In the genomic region with DNA sequence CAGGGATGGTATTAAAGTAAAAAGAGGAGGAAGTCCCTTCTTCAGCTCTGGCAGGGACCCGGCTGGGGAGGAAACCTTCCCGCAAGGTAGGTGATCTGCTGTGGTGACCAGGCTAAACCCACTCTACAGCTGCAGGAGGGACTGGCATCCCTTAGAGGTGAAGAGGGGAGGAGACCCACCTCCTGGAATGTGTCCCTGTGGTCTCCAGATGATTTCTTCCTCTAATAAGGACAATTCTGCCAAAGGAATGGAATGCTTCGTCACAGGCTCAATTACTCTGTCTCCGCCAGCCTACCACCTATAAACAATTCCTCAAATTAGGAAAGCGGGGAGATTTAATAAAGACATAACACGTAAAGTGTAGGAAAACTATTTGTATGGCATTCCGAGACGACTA, we compare ENCODE assay signal across 8 cellular contexts. TPM values are rescaled to one million over a fixed set of nuclear protein-coding genes. Genes with fewer than 3 reads are reported as not detected.
A peak's percentile ranks its signal among the peaks of the same experiment; 100 is the strongest.
DNase-seq lines count a peak whose midpoint lies in the region; ATAC-seq and TF ChIP-seq lines count a peak whose summit lies in the region.

No MANE protein-coding gene starts in this region.

- no peak for TF ChIP-seq POLR2A in spleen (IDR thresholded peaks at IDR 0.05)

- H3K4me3 Mint-ChIP-seq in activated naive CD4-positive, alpha-beta T cell treated with anti-CD3 and anti-CD28 coated beads for 36 hours = peak overlapping the region; percentile 81
- H3K4me3 Mint-ChIP-seq in activated naive CD8-positive, alpha-beta T cell = peak overlapping the region; percentile 90

- H3K4me3 ChIP-seq in iPS-15b (ENCODE audit: low read depth, low read length) (peak overlapping the region; percentile 73), spleen (peak overlapping the region; percentile 23 to 92 (median 71))

- H3K27me3 Mint-ChIP-seq in activated naive CD4-positive, alpha-beta T cell treated with anti-CD3 and anti-CD28 coated beads for 36 hours (ENCODE audit: low read depth) = no peaks in the 10 kb centered on the region
- H3K27me3 Mint-ChIP-seq in activated naive CD8-positive, alpha-beta T cell = no peaks in the 10 kb centered on the region

- no peak overlapping the region for H3K9ac ChIP-seq in iPS-15b (ENCODE audit: low read depth, low read length)

- peaks cover 33% of the 10 kb centered on the region for H3K4me1 Mint-ChIP-seq in activated naive CD4-positive, alpha-beta T cell treated with anti-CD3 and anti-CD28 coated beads for 36 hours (ENCODE audit: low read depth)
- peaks cover 43% of the 10 kb centered on the region for H3K4me1 Mint-ChIP-seq in activated naive CD8-positive, alpha-beta T cell (ENCODE audit: low read depth)

- no peak for TF ChIP-seq CTCF in spleen (IDR thresholded peaks at IDR 0.05 in 8 of 11, conservative IDR thresholded peaks at IDR 0.05 in 3 of 11)

- H3K36me3 Mint-ChIP-seq in activated naive CD4-positive, alpha-beta T cell treated with anti-CD3 and anti-CD28 coated beads for 36 hours (ENCODE audit: low read depth) = peaks cover 4% of the 10 kb centered on the region
- H3K36me3 Mint-ChIP-seq in activated naive CD8-positive, alpha-beta T cell = no peaks in the 10 kb centered on the region

- no peaks in the 10 kb centered on the region for H3K36me3 ChIP-seq in iPS-15b (ENCODE audit: control insufficient read depth, insufficient read depth, low read length)
- no peaks in the 10 kb centered on the region for H3K36me3 ChIP-seq in spleen

- peak overlapping the region in 7 of 8 donors; percentile 92 to 96 (median 95) for H3K27ac ChIP-seq in spleen

- no peaks in the 10 kb centered on the region for H3K9me3 Mint-ChIP-seq in activated naive CD4-positive, alpha-beta T cell treated with anti-CD3 and anti-CD28 coated beads for 36 hours
- H3K9me3 Mint-ChIP-seq in activated naive CD8-positive, alpha-beta T cell (ENCODE audit: low read depth) = no peaks in the 10 kb centered on the region

- H3K4me1 ChIP-seq in iPS-15b (ENCODE audit: control insufficient read depth, insufficient read depth, low read length) = peaks cover 7% of the 10 kb centered on the region
- H3K4me1 ChIP-seq in spleen = peaks cover 23 to 45% (median 36%) of the 10 kb centered on the region in 6 donors

- CTCF ChIA-PET in activated naive CD4-positive, alpha-beta T cell treated with anti-CD3 and anti-CD28 coated beads for 36 hours (lab: Charles Lee) = interaction anchor here (0.6 to 2.2 kb wide), 27 partner anchors 15 to 1284 kb away, joined by 3 to 17 read pairs (median 4); partner anchors contain the start of genes N4BP2L1 and N4BP2L2

- intact Hi-C loops in activated naive CD4-positive, alpha-beta T cell treated with anti-CD3 and anti-CD28 coated beads for 36 hours (cut with micrococcal nuclease) = loop anchor here (1.0 to 10.0 kb wide), 13 partner anchors 47 to 1229 kb away; partner anchors contain the start of genes BRCA2, N4BP2L1, N4BP2L2 and RFC3
- intact Hi-C loops in spleen (cut with DNase I; ENCODE audit: low total_unique reads) = loop anchor here (5.0 kb wide), 1 partner anchor 52 kb away; no protein-coding TSS in a partner anchor

- no peak for ATAC-seq in HG02970 (IDR thresholded peaks at IDR 0.05; ENCODE audit: low FRiP score, unreplicated experiment)

- H3K27me3 ChIP-seq in iPS-15b (ENCODE audit: control insufficient read depth, insufficient read depth, low read length) (peaks cover 8% of the 10 kb centered on the region), spleen (replicated peaks in 1 of 7) (no peaks in the 10 kb centered on the region)

- no peak for DNase-seq in activated naive CD4-positive, alpha-beta T cell treated with anti-CD3 and anti-CD28 coated beads for 36 hours
- DNase-seq in activated naive CD4-positive, alpha-beta T cell treated with anti-CD3 and anti-CD28 coated beads, Interleukin-2, amount 50 U/mL, for 16 hours = no peak
- DNase-seq in spleen (peak; percentile 77), NCI-H2196 treated with DMSO at 0.1 percent for 48 hours (lab: John Stamatoyannopoulos, UW; ENCODE audit: unreplicated experiment) (no peak)
- DNase-seq in central memory CD4-positive, alpha-beta T cell = no peak

- H3K27ac Mint-ChIP-seq in activated naive CD4-positive, alpha-beta T cell treated with anti-CD3 and anti-CD28 coated beads for 36 hours = peak overlapping the region; percentile 44
- peak overlapping the region; percentile 81 for H3K27ac Mint-ChIP-seq in activated naive CD8-positive, alpha-beta T cell

- 5 to 9% (median 6%) methylated on average over 8 of the region's 8 CpGs for WGBS in spleen, 5 donors

- H3K9me3 ChIP-seq in iPS-15b (ENCODE audit: control insufficient read depth, insufficient read depth, low read length) (no peaks in the 10 kb centered on the region), spleen (no peaks in the 10 kb centered on the region)

RNA-seq across cellular contexts. Expression of gene PDS5B, which starts 0.6 kb away (rescaled TPM):
- total RNA-seq in activated naive CD4-positive, alpha-beta T cell treated with anti-CD3 and anti-CD28 coated beads for 36 hours = 10 to 100 TPM; 48.0 to 51.6 TPM
- 10 to 100 TPM; 48.7 to 65.9 (median 55.7) TPM for total RNA-seq in spleen
- 1 to 10 TPM; 4.5 to 8.1 (median 6.1) TPM for polyA plus RNA-seq in spleen

RNA-seq across cellular contexts. Expression of gene N4BP2L2, which starts 47.0 kb away (rescaled TPM):
- 10 to 100 TPM; 81.1 to 82.3 TPM for total RNA-seq in activated naive CD4-positive, alpha-beta T cell treated with anti-CD3 and anti-CD28 coated beads for 36 hours
- total RNA-seq in spleen = 100 to 1,000 TPM; 166 to 506 (median 198) TPM
- 10 to 100 TPM; 49.3 to 72.9 (median 70.3) TPM for polyA plus RNA-seq in spleen
